In the genomic region with DNA sequence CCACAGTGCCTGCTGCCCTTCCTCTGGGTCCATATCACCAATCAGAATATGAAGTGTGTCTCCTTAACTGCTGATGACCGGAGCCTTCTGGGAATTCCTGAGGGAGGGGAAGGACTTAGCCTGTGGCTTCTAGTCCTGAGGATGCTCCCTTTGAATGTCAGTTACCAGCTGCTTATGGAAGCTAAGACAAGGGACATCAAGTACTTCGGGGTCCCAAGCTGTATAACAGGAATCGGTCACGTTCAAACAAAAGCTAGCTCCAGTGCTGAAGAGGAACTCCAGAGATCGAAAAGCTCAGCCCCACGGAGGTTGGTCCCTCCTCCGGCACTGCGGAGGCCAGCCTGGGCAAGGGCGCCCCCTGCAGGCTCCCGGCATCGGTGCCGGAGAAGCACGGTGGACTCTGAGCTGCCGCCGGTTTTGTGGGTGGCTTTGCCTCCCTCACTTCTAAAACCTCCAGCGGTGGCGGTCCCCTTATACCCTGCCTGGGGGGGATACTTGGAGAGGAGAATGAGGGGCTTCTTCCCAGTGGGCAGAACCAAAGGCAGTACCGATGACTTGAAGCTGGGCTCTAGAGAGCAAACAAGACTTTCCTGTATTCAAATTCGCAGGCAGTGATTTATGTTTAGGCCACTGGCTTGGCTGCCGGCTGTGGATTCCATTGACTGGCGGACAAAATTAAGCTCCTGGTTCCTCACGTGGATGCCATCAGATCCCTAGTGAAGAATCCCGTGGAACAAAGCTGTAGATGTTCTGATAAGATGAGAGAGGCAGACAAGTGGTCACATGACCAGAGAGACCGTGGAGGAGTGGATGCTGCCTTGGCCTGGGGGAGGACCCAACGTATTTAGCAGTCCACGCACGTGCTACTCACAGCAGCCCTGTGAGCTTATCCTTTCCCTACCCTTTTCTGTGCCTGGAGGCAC, we compare ENCODE assay signal across 1 cellular context.
A peak's percentile ranks its signal among the peaks of the same experiment; 100 is the strongest.
TF ChIP-seq lines count a peak whose summit lies in the region.

No MANE protein-coding gene starts in this region.

TF ChIP-seq in WTC11, 78 proteins besides CTCF, POLR2A, EP300 and RAD21 (continued from another document):
- TF ChIP-seq, protein P1, sequence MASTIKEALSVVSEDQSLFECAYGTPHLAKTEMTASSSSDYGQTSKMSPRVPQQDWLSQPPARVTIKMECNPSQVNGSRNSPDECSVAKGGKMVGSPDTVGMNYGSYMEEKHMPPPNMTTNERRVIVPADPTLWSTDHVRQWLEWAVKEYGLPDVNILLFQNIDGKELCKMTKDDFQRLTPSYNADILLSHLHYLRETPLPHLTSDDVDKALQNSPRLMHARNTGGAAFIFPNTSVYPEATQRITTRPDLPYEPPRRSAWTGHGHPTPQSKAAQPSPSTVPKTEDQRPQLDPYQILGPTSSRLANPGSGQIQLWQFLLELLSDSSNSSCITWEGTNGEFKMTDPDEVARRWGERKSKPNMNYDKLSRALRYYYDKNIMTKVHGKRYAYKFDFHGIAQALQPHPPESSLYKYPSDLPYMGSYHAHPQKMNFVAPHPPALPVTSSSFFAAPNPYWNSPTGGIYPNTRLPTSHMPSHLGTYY (CRISPR knock-in tag; IDR thresholded peaks at IDR 0.05), result no peak
- no peak for TF ChIP-seq ZMAT4 (CRISPR knock-in tag; IDR thresholded peaks at IDR 0.05)
- TF ChIP-seq PRRX2 (CRISPR knock-in tag; IDR thresholded peaks at IDR 0.05), result no peak
- TF ChIP-seq, protein P2, sequence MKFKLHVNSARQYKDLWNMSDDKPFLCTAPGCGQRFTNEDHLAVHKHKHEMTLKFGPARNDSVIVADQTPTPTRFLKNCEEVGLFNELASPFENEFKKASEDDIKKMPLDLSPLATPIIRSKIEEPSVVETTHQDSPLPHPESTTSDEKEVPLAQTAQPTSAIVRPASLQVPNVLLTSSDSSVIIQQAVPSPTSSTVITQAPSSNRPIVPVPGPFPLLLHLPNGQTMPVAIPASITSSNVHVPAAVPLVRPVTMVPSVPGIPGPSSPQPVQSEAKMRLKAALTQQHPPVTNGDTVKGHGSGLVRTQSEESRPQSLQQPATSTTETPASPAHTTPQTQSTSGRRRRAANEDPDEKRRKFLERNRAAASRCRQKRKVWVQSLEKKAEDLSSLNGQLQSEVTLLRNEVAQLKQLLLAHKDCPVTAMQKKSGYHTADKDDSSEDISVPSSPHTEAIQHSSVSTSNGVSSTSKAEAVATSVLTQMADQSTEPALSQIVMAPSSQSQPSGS (CRISPR knock-in tag; IDR thresholded peaks at IDR 0.05; ENCODE audit: borderline replicate concordance, low read depth), result no peak
- TF ChIP-seq, protein P3, sequence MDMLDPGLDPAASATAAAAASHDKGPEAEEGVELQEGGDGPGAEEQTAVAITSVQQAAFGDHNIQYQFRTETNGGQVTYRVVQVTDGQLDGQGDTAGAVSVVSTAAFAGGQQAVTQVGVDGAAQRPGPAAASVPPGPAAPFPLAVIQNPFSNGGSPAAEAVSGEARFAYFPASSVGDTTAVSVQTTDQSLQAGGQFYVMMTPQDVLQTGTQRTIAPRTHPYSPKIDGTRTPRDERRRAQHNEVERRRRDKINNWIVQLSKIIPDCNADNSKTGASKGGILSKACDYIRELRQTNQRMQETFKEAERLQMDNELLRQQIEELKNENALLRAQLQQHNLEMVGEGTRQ (CRISPR knock-in tag; IDR thresholded peaks at IDR 0.05), result peak; percentile 88
- TF ChIP-seq NFE2L1 (CRISPR knock-in tag; IDR thresholded peaks at IDR 0.05), result 0 out of 2 replicates have a peak, but pooled peaks have one; percentile 31
